ENCODE assay signal across 21 cellular contexts in genomic region chr6:90472716-90473115, GRCh38.
DNase-seq lines count a peak whose midpoint lies in the region; ATAC-seq and TF ChIP-seq lines count a peak whose summit lies in the region.
"Had no signal": no experiment of that assay in that cellular context is flagged by ENCODE, and none has a peak within 500 bp of the region (broad histone marks: within the 10 kb centered on the region; RNA-seq: fewer than 3 reads in every experiment).

No MANE protein-coding gene starts in this region.

- POLR2A ChIA-PET in CD4-positive, alpha-beta T cell (lab: Charles Lee): interaction anchor here (0.9 to 3.1 kb wide), 3 partner anchors 10 to 532 kb away, joined by 4 to 9 read pairs (median 9); no protein-coding TSS in a partner anchor
- POLR2A ChIA-PET in activated CD4-positive, alpha-beta memory T cell treated with anti-CD3 and anti-CD28 coated beads for 36 hours (lab: Charles Lee): interaction anchor here (1.0 to 6.1 kb wide), 7 partner anchors 9 to 392 kb away, joined by 3 to 63 read pairs (median 6); no protein-coding TSS in a partner anchor

- no peaks in the 10 kb centered on the region for H4K20me1 ChIP-seq in GM23248 (ENCODE audit: insufficient read depth)

- no peak overlapping the region for H3K27ac Mint-ChIP-seq in CD4-positive, alpha-beta T cell
- H3K27ac Mint-ChIP-seq in activated CD4-positive, alpha-beta memory T cell treated with anti-CD3 and anti-CD28 coated beads for 36 hours: peak overlapping the region; percentile 83
- H3K27ac Mint-ChIP-seq in central memory CD8-positive, alpha-beta T cell (ENCODE audit: low read depth): peak overlapping the region; percentile 61

- H3K36me3 ChIP-seq in GM23248 (ENCODE audit: low read depth): no peaks in the 10 kb centered on the region
- H3K36me3 ChIP-seq: brain microvascular endothelial cell, esophagus squamous epithelium, heart left ventricle, Peyer's patch, right atrium auricular region, thyroid gland had no signal

- H3K4me3 Mint-ChIP-seq in CD4-positive, alpha-beta T cell: peak overlapping the region; percentile 14
- H3K4me3 Mint-ChIP-seq in activated CD4-positive, alpha-beta memory T cell treated with anti-CD3 and anti-CD28 coated beads for 36 hours: peak overlapping the region; percentile 54
- peak overlapping the region; percentile 52 for H3K4me3 Mint-ChIP-seq in central memory CD8-positive, alpha-beta T cell

- no peaks in the 10 kb centered on the region for H3F3A ChIP-seq in GM23248 (ENCODE audit: insufficient read depth)

- no peaks in the 10 kb centered on the region; the same call in 1 of the 2 replicates for H3K4me1 ChIP-seq in GM23248 (ENCODE audit: insufficient read depth)
- H3K4me1 ChIP-seq: Peyer's patch, right atrium auricular region, thyroid gland had no signal

- in situ Hi-C loops in GM23248 (cut with MboI): no loop called here

- no peak for DNase-seq in CD4-positive, alpha-beta T cell
- DNase-seq in GM12865 (ENCODE audit: low read depth) (peak; percentile 30), omental fat pad (ENCODE audit: low spot score) (no peak), NCI-H82 (lab: John Stamatoyannopoulos, UW) (no peak), GM23248 (no peak), DMS79 treated with DMSO at 0.1 percent for 48 hours (lab: John Stamatoyannopoulos, UW) (no peak)
- peak; percentile 69 for DNase-seq in activated CD4-positive, alpha-beta memory T cell treated with anti-CD3 and anti-CD28 coated beads for 36 hours
- no peak for DNase-seq in central memory CD8-positive, alpha-beta T cell (ENCODE audit: low spot score in 2 of 2)
- DNase-seq: brain microvascular endothelial cell, DMS79, dorsolateral prefrontal cortex, esophagus squamous epithelium, HCEC 1CT, heart left ventricle, NCI-H2081, NCI-H524 treated with DMSO at 0.1 percent for 48 hours, Peyer's patch, SW 1271, thyroid gland had no signal

- H3K4me2 ChIP-seq in GM23248 (ENCODE audit: unreplicated experiment): no peak overlapping the region

- no peaks in the 10 kb centered on the region for H3K27me3 ChIP-seq in CD4-positive, alpha-beta T cell (ENCODE audit: control insufficient read depth, insufficient read depth, low read length)
- H3K27me3 ChIP-seq in GM23248 (replicated peaks; ENCODE audit: insufficient read depth): peaks cover 5% of the 10 kb centered on the region
- H3K27me3 ChIP-seq: brain microvascular endothelial cell, dorsolateral prefrontal cortex, esophagus squamous epithelium, heart left ventricle, Peyer's patch, right atrium auricular region, thyroid gland had no signal

- no peak overlapping the region for H3K9ac ChIP-seq in GM23248

- no peaks in the 10 kb centered on the region for H3K27me3 Mint-ChIP-seq in CD4-positive, alpha-beta T cell
- peaks cover 1% of the 10 kb centered on the region for H3K27me3 Mint-ChIP-seq in activated CD4-positive, alpha-beta memory T cell treated with anti-CD3 and anti-CD28 coated beads for 36 hours
- H3K27me3 Mint-ChIP-seq in central memory CD8-positive, alpha-beta T cell: no peaks in the 10 kb centered on the region

- CTCF ChIA-PET in CD4-positive, alpha-beta T cell (lab: Charles Lee): interaction anchor here (0.9 to 3.6 kb wide), 3 partner anchors 12 to 532 kb away, joined by 3 to 14 read pairs (median 4); no protein-coding TSS in a partner anchor
- CTCF ChIA-PET in activated CD4-positive, alpha-beta memory T cell treated with anti-CD3 and anti-CD28 coated beads for 36 hours (lab: Charles Lee): interaction anchor here (1.5 to 9.8 kb wide), 7 partner anchors 9 to 530 kb away, joined by 6 to 132 read pairs (median 25); partner anchors contain the start of gene BACH2

- H3K9me3 ChIP-seq in CD4-positive, alpha-beta T cell (ENCODE audit: control insufficient read depth, low read length): no peaks in the 10 kb centered on the region
- no peaks in the 10 kb centered on the region for H3K9me3 ChIP-seq in GM23248 (ENCODE audit: low read depth)
- H3K9me3 ChIP-seq: esophagus squamous epithelium, heart left ventricle, Peyer's patch, right atrium auricular region, thyroid gland had no signal

- 86% methylated on average over 9 of the region's 9 CpGs for WGBS in GM23248 (ENCODE audit: low coverage in 1 of 2, low lambda C conversion rate in 2 of 2, missing lambda C conversion rate in 2 of 2), 2 experiments

- H3K9me3 Mint-ChIP-seq in CD4-positive, alpha-beta T cell: no peaks in the 10 kb centered on the region
- peaks cover 3% of the 10 kb centered on the region for H3K9me3 Mint-ChIP-seq in activated CD4-positive, alpha-beta memory T cell treated with anti-CD3 and anti-CD28 coated beads for 36 hours
- H3K9me3 Mint-ChIP-seq in central memory CD8-positive, alpha-beta T cell: no peaks in the 10 kb centered on the region

- peaks cover 52% of the 10 kb centered on the region for H3K4me1 Mint-ChIP-seq in CD4-positive, alpha-beta T cell (ENCODE audit: low read depth)
- peaks cover 88% of the 10 kb centered on the region for H3K4me1 Mint-ChIP-seq in activated CD4-positive, alpha-beta memory T cell treated with anti-CD3 and anti-CD28 coated beads for 36 hours (ENCODE audit: low read depth)
- H3K4me1 Mint-ChIP-seq in central memory CD8-positive, alpha-beta T cell: peaks cover 35% of the 10 kb centered on the region

- H2AFZ ChIP-seq in GM23248: no peak overlapping the region

- peak; percentile 35 for ATAC-seq in CD4-positive, alpha-beta T cell (ENCODE audit: poor library complexity)
- peak; percentile 41 for ATAC-seq in central memory CD8-positive, alpha-beta T cell (replicated peaks; ENCODE audit: extremely low read depth, poor library complexity, severe bottlenecking)
- ATAC-seq in omental fat pad (ENCODE audit: low FRiP score): no peak
- ATAC-seq: heart left ventricle, HepG2 had no signal

- H3K27ac ChIP-seq in CD4-positive, alpha-beta T cell (ENCODE audit: low read depth, low read length): no peak overlapping the region
- H3K27ac ChIP-seq in GM23248: no peak overlapping the region
- H3K27ac ChIP-seq: brain microvascular endothelial cell, dorsolateral prefrontal cortex, esophagus squamous epithelium, heart left ventricle, Peyer's patch, right atrium auricular region, thyroid gland had no signal

- no peak overlapping the region for H3K4me3 ChIP-seq in GM12865 (ENCODE audit: low read depth, low read length)
- H3K4me3 ChIP-seq in GM23248: no peak overlapping the region
- H3K4me3 ChIP-seq: dorsolateral prefrontal cortex, esophagus squamous epithelium, heart left ventricle, Peyer's patch, right atrium auricular region, thyroid gland had no signal

- no peak for TF ChIP-seq CTCF in CD4-positive, alpha-beta T cell (IDR thresholded peaks at IDR 0.05)
- TF ChIP-seq CTCF in GM12865 (IDR thresholded peaks at IDR 0.05; ENCODE audit: insufficient read depth, low read depth, low read length, missing control alignments): no peak
- TF ChIP-seq CTCF in omental fat pad (IDR thresholded peaks at IDR 0.05): no peak

- no peaks in the 10 kb centered on the region for H3K36me3 Mint-ChIP-seq in CD4-positive, alpha-beta T cell (ENCODE audit: low read depth)
- no peaks in the 10 kb centered on the region for H3K36me3 Mint-ChIP-seq in activated CD4-positive, alpha-beta memory T cell treated with anti-CD3 and anti-CD28 coated beads for 36 hours
- peaks cover 2% of the 10 kb centered on the region for H3K36me3 Mint-ChIP-seq in central memory CD8-positive, alpha-beta T cell (ENCODE audit: insufficient read depth)

- intact Hi-C loops in CD4-positive, alpha-beta T cell (cut with DNase I, micrococcal nuclease): loop anchor here in 1 of 2 experiments (2.0 to 10.0 kb wide), 2 partner anchors 176 to 388 kb away; partner anchors contain the start of gene BACH2
- intact Hi-C loops in activated CD4-positive, alpha-beta memory T cell treated with anti-CD3 and anti-CD28 coated beads for 36 hours (cut with micrococcal nuclease): loop anchor here (1.0 to 10.0 kb wide), 8 partner anchors 14 to 1038 kb away; partner anchors contain the start of gene ANKRD6

- H3K9me2 ChIP-seq in GM23248 (ENCODE audit: insufficient read depth): no peaks in the 10 kb centered on the region

- H3K79me2 ChIP-seq in GM23248 (ENCODE audit: insufficient read depth): no peaks in the 10 kb centered on the region

Comparison
In these comparisons a context has a peak if more than half of its experiments do, and no peak if none do; other contexts are left out.
1. DNase-seq: peak in GM12865 (single experiment) and activated CD4-positive, alpha-beta memory T cell treated with anti-CD3 and anti-CD28 coated beads for 36 hours (single experiment); none in CD4-positive, alpha-beta T cell (0 of 10), central memory CD8-positive, alpha-beta T cell (0 of 2), omental fat pad (single experiment), NCI-H82 (single experiment), GM23248 (single experiment) and DMS79 treated with DMSO at 0.1 percent for 48 hours (single experiment).
2. Peak in every context shown above with its lines, with median percentiles within 50 percentile points of each other: H3K4me3 Mint-ChIP-seq.